Comparison of ENCODE assay signal across 11 cellular contexts in the genomic region with DNA sequence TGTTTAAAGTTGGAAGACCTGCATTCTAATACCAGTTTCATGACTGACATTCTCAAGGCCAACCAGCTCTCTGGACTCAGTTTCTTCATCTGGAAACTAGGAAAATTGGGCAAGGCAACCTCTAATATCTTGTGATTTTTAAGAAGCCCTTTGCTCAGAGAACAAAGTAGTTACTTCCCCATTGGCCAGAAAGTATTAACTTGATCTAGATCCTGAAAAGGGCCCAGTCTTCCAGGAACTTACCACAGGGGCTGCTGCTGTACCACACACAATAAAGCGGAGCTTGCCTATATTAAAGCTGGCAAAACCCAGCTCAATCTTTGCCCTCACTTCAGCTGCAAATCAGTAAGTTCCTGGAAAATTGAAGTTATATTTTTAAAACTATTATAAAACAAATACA.
"Had no signal": no experiment of that assay in that cellular context is flagged by ENCODE, and none has a peak within 500 bp of the region (broad histone marks: within the 10 kb centered on the region; RNA-seq: fewer than 3 reads in every experiment).

No MANE protein-coding gene starts in this region.

- DNase-seq: activated CD4-positive, alpha-beta T cell treated with anti-CD3 and anti-CD28 coated beads, Interleukin-2, amount 50 U/mL, for 4 hours; activated naive CD8-positive, alpha-beta T cell treated with anti-CD3 and anti-CD28 coated beads, Interleukin-2, amount 10 ng/mL, durations not matched to agents 7 days and 5 days; body of pancreas; dorsolateral prefrontal cortex; foreskin fibroblast; mucosa of descending colon; naive B cell; psoas muscle; right cardiac atrium; stimulated activated CD4-positive, alpha-beta T cell treated with anti-CD3 and anti-CD28 coated beads, Interleukin-2, amount 100 ng/mL, for 48 hours had no signal

- H3K27me3 ChIP-seq: body of pancreas, dorsolateral prefrontal cortex had no signal

- H3K27me3 Mint-ChIP-seq: activated naive CD8-positive, alpha-beta T cell treated with anti-CD3 and anti-CD28 coated beads, Interleukin-2, amount 10 ng/mL, durations not matched to agents 7 days and 5 days; memory B cell had no signal

- H3K27ac ChIP-seq: body of pancreas, dorsolateral prefrontal cortex, psoas muscle had no signal

- H3K9me3 Mint-ChIP-seq: activated naive CD8-positive, alpha-beta T cell treated with anti-CD3 and anti-CD28 coated beads, Interleukin-2, amount 10 ng/mL, durations not matched to agents 7 days and 5 days had no signal

- H3K27ac Mint-ChIP-seq: activated naive CD8-positive, alpha-beta T cell treated with anti-CD3 and anti-CD28 coated beads, Interleukin-2, amount 10 ng/mL, durations not matched to agents 7 days and 5 days; memory B cell; naive B cell had no signal

- H3K36me3 Mint-ChIP-seq: activated naive CD8-positive, alpha-beta T cell treated with anti-CD3 and anti-CD28 coated beads, Interleukin-2, amount 10 ng/mL, durations not matched to agents 7 days and 5 days; memory B cell; naive B cell had no signal

- H3K4me3 ChIP-seq: body of pancreas, dorsolateral prefrontal cortex, mucosa of descending colon, psoas muscle had no signal

- H3K4me3 Mint-ChIP-seq: activated naive CD8-positive, alpha-beta T cell treated with anti-CD3 and anti-CD28 coated beads, Interleukin-2, amount 10 ng/mL, durations not matched to agents 7 days and 5 days; memory B cell had no signal

- ATAC-seq: body of pancreas, mucosa of descending colon, psoas muscle, right cardiac atrium had no signal

- H3K4me1 ChIP-seq: body of pancreas, psoas muscle had no signal
